17 cellular contexts compared by ENCODE assay signal in genomic region chr2:3529316-3530025, GRCh38. TPM values are rescaled to one million over a fixed set of nuclear protein-coding genes. Genes with fewer than 3 reads are reported as not detected.
DNase-seq lines count a peak whose midpoint lies in the region; ATAC-seq and TF ChIP-seq lines count a peak whose summit lies in the region.
"Had no signal": no experiment of that assay in that cellular context is flagged by ENCODE, and none has a peak within 500 bp of the region (broad histone marks: within the 10 kb centered on the region; RNA-seq: fewer than 3 reads in every experiment).

No MANE protein-coding gene starts in this region.

- H3K9me3 Mint-ChIP-seq in osteocyte (ENCODE audit: unreplicated experiment) = no peaks in the 10 kb centered on the region
- H3K9me3 Mint-ChIP-seq: CD4-positive, alpha-beta memory T cell; H9 had no signal

- CTCF ChIA-PET in RWPE1 (lab: Yijun Ruan, JAX) = no interaction called here

- no peak overlapping the region for H3K4me3 Mint-ChIP-seq in osteocyte (ENCODE audit: unreplicated experiment)
- H3K4me3 Mint-ChIP-seq: CD14-positive monocyte; CD4-positive, alpha-beta memory T cell had no signal

- H3K27ac Mint-ChIP-seq in osteocyte (ENCODE audit: unreplicated experiment) = no peak overlapping the region
- H3K27ac Mint-ChIP-seq: CD4-positive, alpha-beta memory T cell; H9 had no signal

- TF ChIP-seq CTCF in RWPE1 (conservative IDR thresholded peaks at IDR 0.05; ENCODE audit: low read depth) = no peak
- no peak for TF ChIP-seq CTCF in osteocyte (IDR thresholded peaks at IDR 0.05)

- H3K36me3 Mint-ChIP-seq in osteocyte (ENCODE audit: unreplicated experiment) = peaks cover 2% of the 10 kb centered on the region
- H3K36me3 Mint-ChIP-seq: CD4-positive, alpha-beta memory T cell had no signal

- ATAC-seq in left lobe of liver (no peak), HG02623 (IDR thresholded peaks at IDR 0.05; ENCODE audit: unreplicated experiment) (no peak)

- peak overlapping the region; percentile 9; the same call in 1 of the 2 replicates for H3K27ac ChIP-seq in RWPE1
- H3K27ac ChIP-seq: BLaER1, HL-60 had no signal

- H3K27me3 Mint-ChIP-seq in osteocyte (ENCODE audit: unreplicated experiment) = no peaks in the 10 kb centered on the region
- H3K27me3 Mint-ChIP-seq: CD4-positive, alpha-beta memory T cell had no signal

- DNase-seq in activated CD8-positive, alpha-beta memory T cell treated with anti-CD3 and anti-CD28 coated beads for 24 hours = peak; percentile 24
- DNase-seq in activated CD8-positive, alpha-beta memory T cell treated with anti-CD3 and anti-CD28 coated beads, Interleukin-2, amount 50 U/mL, for 4 hours = no peak
- no peak for DNase-seq in RWPE1 (ENCODE audit: low spot score)
- DNase-seq in left lobe of liver (ENCODE audit: low spot score) = peak; percentile 14
- peak; percentile 80 for DNase-seq in osteocyte (ENCODE audit: extremely low spot score, unreplicated experiment)
- DNase-seq in stimulated activated CD4-positive, alpha-beta T cell treated with anti-CD3 and anti-CD28 coated beads, Interleukin-2, amount 100 ng/mL, for 48 hours = no peak
- DNase-seq in NCI-H1436 treated with DMSO at 0.1 percent for 48 hours (lab: John Stamatoyannopoulos, UW) = no peak
- DNase-seq: 8988T; Calu3; CD4-positive, alpha-beta memory T cell; DMS79 treated with DMSO at 0.1 percent for 48 hours; H9; IMR-90 had no signal

- peaks cover 5% of the 10 kb centered on the region for H3K4me1 Mint-ChIP-seq in osteocyte (ENCODE audit: unreplicated experiment)
- H3K4me1 Mint-ChIP-seq: CD4-positive, alpha-beta memory T cell had no signal

- POLR2A ChIA-PET in RWPE1 (lab: Yijun Ruan, JAX; ENCODE audit: low non-redundant PET) = no interaction called here

RNA-seq across cellular contexts. Expression of gene ADI1, which starts 10.1 kb away (rescaled TPM):
- total RNA-seq in left lobe of liver (297 TPM), osteocyte (48.5 and 54.0 TPM in 2 replicates)

RNA-seq across cellular contexts. Expression of gene RNASEH1, which starts 28.7 kb away (rescaled TPM):
- 9.5 TPM for total RNA-seq in left lobe of liver
- 24.6 and 25.5 TPM in 2 replicates for total RNA-seq in osteocyte

RNA-seq across cellular contexts. Expression of gene RPS7, which starts 45.6 kb away (rescaled TPM):
- total RNA-seq in left lobe of liver (388 TPM), osteocyte (1,082 and 1,101 TPM in 2 replicates)

Comparison
In these comparisons a context has a peak if more than half of its experiments do, and no peak if none do; other contexts are left out.
1. DNase-seq: peak in activated CD8-positive, alpha-beta memory T cell treated with anti-CD3 and anti-CD28 coated beads for 24 hours (single experiment), left lobe of liver (single experiment) and osteocyte (single experiment); none in activated CD8-positive, alpha-beta memory T cell treated with anti-CD3 and anti-CD28 coated beads, Interleukin-2, amount 50 U/mL, for 4 hours (single experiment), RWPE1 (single experiment), stimulated activated CD4-positive, alpha-beta T cell treated with anti-CD3 and anti-CD28 coated beads, Interleukin-2, amount 100 ng/mL, for 48 hours (0 of 2) and NCI-H1436 treated with DMSO at 0.1 percent for 48 hours (single experiment).